Comparison of ENCODE assay signal across 6 cellular contexts in genomic region chr19:1904385-1905070, GRCh38. TPM values are rescaled to one million over a fixed set of nuclear protein-coding genes. Genes with fewer than 3 reads are reported as not detected.
A peak's percentile ranks its signal among the peaks of the same experiment; 100 is the strongest.
DNase-seq lines count a peak whose midpoint lies in the region; ATAC-seq and TF ChIP-seq lines count a peak whose summit lies in the region.

No MANE protein-coding gene starts in this region.

- H3K27me3 ChIP-seq in Karpas-422 (ENCODE audit: low read length): no peaks in the 10 kb centered on the region
- H3K27me3 ChIP-seq in dorsolateral prefrontal cortex: no peaks in the 10 kb centered on the region
- no peaks in the 10 kb centered on the region for H3K27me3 ChIP-seq in rectal smooth muscle tissue (ENCODE audit: control insufficient read depth, insufficient read depth, low read length)

- H3K9me3 ChIP-seq in Karpas-422 (ENCODE audit: low read length): no peaks in the 10 kb centered on the region

- peak; percentile 16 for TF ChIP-seq POLR2A in GM18526 (IDR thresholded peaks at IDR 0.05; ENCODE audit: extremely low read depth, insufficient read length)

- peak overlapping the region; percentile 60 for H3K27ac ChIP-seq in Karpas-422 (ENCODE audit: low read length)
- peak overlapping the region in 57 of 59 donors; percentile 30 to 98 (median 88) for H3K27ac ChIP-seq in dorsolateral prefrontal cortex
- H3K27ac ChIP-seq in rectal smooth muscle tissue (ENCODE audit: low read depth, low read length): peak overlapping the region; percentile 87

- ATAC-seq in GM18870 (IDR thresholded peaks at IDR 0.05; ENCODE audit: unreplicated experiment): no peak

- H3K9ac ChIP-seq in Karpas-422 (ENCODE audit: low read length) (peak overlapping the region; percentile 72), rectal smooth muscle tissue (ENCODE audit: low read length) (no peak overlapping the region)

- peak overlapping the region; percentile 59 for H3K4me2 ChIP-seq in Karpas-422 (ENCODE audit: low read depth, low read length, poor library complexity, severe bottlenecking)

- H2AFZ ChIP-seq in Karpas-422 (ENCODE audit: low read length): peak overlapping the region; percentile 29

- peaks cover 29% of the 10 kb centered on the region for H3K4me1 ChIP-seq in Karpas-422 (ENCODE audit: low read length)
- H3K4me1 ChIP-seq in rectal smooth muscle tissue (ENCODE audit: control insufficient read depth, insufficient read depth, low read length): no peaks in the 10 kb centered on the region

- peak overlapping the region; percentile 76 for H3K4me3 ChIP-seq in Karpas-422 (ENCODE audit: low read length)
- peak overlapping the region in 56 of 59 donors; percentile 4 to 86 (median 68) for H3K4me3 ChIP-seq in dorsolateral prefrontal cortex
- H3K4me3 ChIP-seq in rectal smooth muscle tissue (ENCODE audit: low read length): peak overlapping the region; percentile 44

- H3K36me3 ChIP-seq in Karpas-422 (ENCODE audit: insufficient read depth, low read length): no peaks in the 10 kb centered on the region
- H3K36me3 ChIP-seq in rectal smooth muscle tissue (ENCODE audit: control insufficient read depth, insufficient read depth, low read length): no peaks in the 10 kb centered on the region

- intact Hi-C loops in dorsolateral prefrontal cortex (cut with DNase I): loop anchor here in 1 of 2 donors (1.0 kb wide), 1 partner anchor 19 kb away; the partner anchor contains the start of gene ABHD17A

- H3K79me2 ChIP-seq in Karpas-422 (ENCODE audit: low read length): peaks cover 35% of the 10 kb centered on the region

- TF ChIP-seq CTCF in dorsolateral prefrontal cortex (IDR thresholded peaks at IDR 0.05 in 54 of 56, conservative IDR thresholded peaks at IDR 0.05 in 2 of 56; ENCODE audit: low read depth in 1 of 56, partially characterized antibody in 56 of 56): no peak

- DNase-seq in Karpas-422 (peak; percentile 79), dorsolateral prefrontal cortex (peak in 1 of 10 donors; percentile 36)
- no peak for DNase-seq in effector CD4-positive, alpha-beta T cell

- H3K9me2 ChIP-seq in Karpas-422 (replicated peaks; ENCODE audit: insufficient read depth, low read length): no peaks in the 10 kb centered on the region

- H4K20me1 ChIP-seq in Karpas-422 (ENCODE audit: insufficient read depth, low read depth, low read length): no peaks in the 10 kb centered on the region

RNA-seq across cellular contexts. Expression of gene ADAT3, which starts 0.7 kb away (rescaled TPM):
- 1.2 and 5.2 TPM in 2 replicates for total RNA-seq in Karpas-422 (2014; rRNA removed; shearing (Covaris generic); ENCODE audit: low replicate concordance)
- total RNA-seq in dorsolateral prefrontal cortex: 10 to 100 TPM in 3 of 120 experiments, 1 to 10 TPM in 117; 2.5 to 11.7 (median 5.9) TPM

RNA-seq across cellular contexts. Expression of gene SCAMP4, which starts 0.7 kb away (rescaled TPM):
- 18.4 and 23.8 TPM in 2 replicates for total RNA-seq in Karpas-422 (2014; rRNA removed; shearing (Covaris generic); ENCODE audit: low replicate concordance)
- 10 to 100 TPM; 39.8 to 90.1 (median 58.7) TPM for total RNA-seq in dorsolateral prefrontal cortex

RNA-seq across cellular contexts. Expression of gene ABHD17A, which starts 19.2 kb away (rescaled TPM):
- 52.5 and 110 TPM in 2 replicates for total RNA-seq in Karpas-422 (2014; rRNA removed; shearing (Covaris generic); ENCODE audit: low replicate concordance)
- total RNA-seq in dorsolateral prefrontal cortex: 100 to 1,000 TPM in 118 of 120 experiments, 10 to 100 TPM in 2; 93.9 to 197 (median 126) TPM

RNA-seq across cellular contexts. Expression of gene CSNK1G2, which starts 36.4 kb away (rescaled TPM):
- total RNA-seq in Karpas-422 (2014; rRNA removed; shearing (Covaris generic); ENCODE audit: low replicate concordance): 57.1 and 102 TPM in 2 replicates
- total RNA-seq in dorsolateral prefrontal cortex: 10 to 100 TPM; 36.6 to 99.4 (median 58.0) TPM

RNA-seq across cellular contexts. Expression of gene KLF16, which starts 41.1 kb away (rescaled TPM):
- 12.8 and 13.2 TPM in 2 replicates for total RNA-seq in Karpas-422 (2014; rRNA removed; shearing (Covaris generic); ENCODE audit: low replicate concordance)
- total RNA-seq in dorsolateral prefrontal cortex: 10 to 100 TPM; 18.4 to 58.7 (median 34.5) TPM
